ENCODE assay signal across 1 cellular context in genomic region chr22:46754826-46755225, GRCh38.
TF ChIP-seq lines count a peak whose summit lies in the region.

No MANE protein-coding gene starts in this region.

TF ChIP-seq in GM23338, 12 proteins besides CTCF, POLR2A, EP300 and RAD21:
- TF ChIP-seq STAT1 (IDR thresholded peaks at IDR 0.05; ENCODE audit: unreplicated experiment) (no peak), POLR2AphosphoS5 (IDR thresholded peaks at IDR 0.05; ENCODE audit: low read depth) (no peak), ZNF331 (CRISPR knock-in tag; IDR thresholded peaks at IDR 0.05; ENCODE audit: low read depth) (no peak), CREB1 (CRISPR knock-in tag; IDR thresholded peaks at IDR 0.05; ENCODE audit: low read depth) (no peak), EZH2 (IDR thresholded peaks at IDR 0.05; ENCODE audit: low read depth, unreplicated experiment) (no peak), NANOG (IDR thresholded peaks at IDR 0.05; ENCODE audit: borderline replicate concordance) (no peak), JUNB (IDR thresholded peaks at IDR 0.05; ENCODE audit: unreplicated experiment) (no peak), EZH2phosphoT487 (IDR thresholded peaks at IDR 0.05; ENCODE audit: unreplicated experiment) (no peak), ETS1 (IDR thresholded peaks at IDR 0.05) (no peak), ZNF114 (CRISPR knock-in tag; IDR thresholded peaks at IDR 0.05) (no peak)
- TF ChIP-seq, protein P1, sequence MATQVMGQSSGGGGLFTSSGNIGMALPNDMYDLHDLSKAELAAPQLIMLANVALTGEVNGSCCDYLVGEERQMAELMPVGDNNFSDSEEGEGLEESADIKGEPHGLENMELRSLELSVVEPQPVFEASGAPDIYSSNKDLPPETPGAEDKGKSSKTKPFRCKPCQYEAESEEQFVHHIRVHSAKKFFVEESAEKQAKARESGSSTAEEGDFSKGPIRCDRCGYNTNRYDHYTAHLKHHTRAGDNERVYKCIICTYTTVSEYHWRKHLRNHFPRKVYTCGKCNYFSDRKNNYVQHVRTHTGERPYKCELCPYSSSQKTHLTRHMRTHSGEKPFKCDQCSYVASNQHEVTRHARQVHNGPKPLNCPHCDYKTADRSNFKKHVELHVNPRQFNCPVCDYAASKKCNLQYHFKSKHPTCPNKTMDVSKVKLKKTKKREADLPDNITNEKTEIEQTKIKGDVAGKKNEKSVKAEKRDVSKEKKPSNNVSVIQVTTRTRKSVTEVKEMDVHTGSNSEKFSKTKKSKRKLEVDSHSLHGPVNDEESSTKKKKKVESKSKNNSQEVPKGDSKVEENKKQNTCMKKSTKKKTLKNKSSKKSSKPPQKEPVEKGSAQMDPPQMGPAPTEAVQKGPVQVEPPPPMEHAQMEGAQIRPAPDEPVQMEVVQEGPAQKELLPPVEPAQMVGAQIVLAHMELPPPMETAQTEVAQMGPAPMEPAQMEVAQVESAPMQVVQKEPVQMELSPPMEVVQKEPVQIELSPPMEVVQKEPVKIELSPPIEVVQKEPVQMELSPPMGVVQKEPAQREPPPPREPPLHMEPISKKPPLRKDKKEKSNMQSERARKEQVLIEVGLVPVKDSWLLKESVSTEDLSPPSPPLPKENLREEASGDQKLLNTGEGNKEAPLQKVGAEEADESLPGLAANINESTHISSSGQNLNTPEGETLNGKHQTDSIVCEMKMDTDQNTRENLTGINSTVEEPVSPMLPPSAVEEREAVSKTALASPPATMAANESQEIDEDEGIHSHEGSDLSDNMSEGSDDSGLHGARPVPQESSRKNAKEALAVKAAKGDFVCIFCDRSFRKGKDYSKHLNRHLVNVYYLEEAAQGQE (IDR thresholded peaks at IDR 0.05; ENCODE audit: unreplicated experiment): no peak
- TF ChIP-seq, protein P2, sequence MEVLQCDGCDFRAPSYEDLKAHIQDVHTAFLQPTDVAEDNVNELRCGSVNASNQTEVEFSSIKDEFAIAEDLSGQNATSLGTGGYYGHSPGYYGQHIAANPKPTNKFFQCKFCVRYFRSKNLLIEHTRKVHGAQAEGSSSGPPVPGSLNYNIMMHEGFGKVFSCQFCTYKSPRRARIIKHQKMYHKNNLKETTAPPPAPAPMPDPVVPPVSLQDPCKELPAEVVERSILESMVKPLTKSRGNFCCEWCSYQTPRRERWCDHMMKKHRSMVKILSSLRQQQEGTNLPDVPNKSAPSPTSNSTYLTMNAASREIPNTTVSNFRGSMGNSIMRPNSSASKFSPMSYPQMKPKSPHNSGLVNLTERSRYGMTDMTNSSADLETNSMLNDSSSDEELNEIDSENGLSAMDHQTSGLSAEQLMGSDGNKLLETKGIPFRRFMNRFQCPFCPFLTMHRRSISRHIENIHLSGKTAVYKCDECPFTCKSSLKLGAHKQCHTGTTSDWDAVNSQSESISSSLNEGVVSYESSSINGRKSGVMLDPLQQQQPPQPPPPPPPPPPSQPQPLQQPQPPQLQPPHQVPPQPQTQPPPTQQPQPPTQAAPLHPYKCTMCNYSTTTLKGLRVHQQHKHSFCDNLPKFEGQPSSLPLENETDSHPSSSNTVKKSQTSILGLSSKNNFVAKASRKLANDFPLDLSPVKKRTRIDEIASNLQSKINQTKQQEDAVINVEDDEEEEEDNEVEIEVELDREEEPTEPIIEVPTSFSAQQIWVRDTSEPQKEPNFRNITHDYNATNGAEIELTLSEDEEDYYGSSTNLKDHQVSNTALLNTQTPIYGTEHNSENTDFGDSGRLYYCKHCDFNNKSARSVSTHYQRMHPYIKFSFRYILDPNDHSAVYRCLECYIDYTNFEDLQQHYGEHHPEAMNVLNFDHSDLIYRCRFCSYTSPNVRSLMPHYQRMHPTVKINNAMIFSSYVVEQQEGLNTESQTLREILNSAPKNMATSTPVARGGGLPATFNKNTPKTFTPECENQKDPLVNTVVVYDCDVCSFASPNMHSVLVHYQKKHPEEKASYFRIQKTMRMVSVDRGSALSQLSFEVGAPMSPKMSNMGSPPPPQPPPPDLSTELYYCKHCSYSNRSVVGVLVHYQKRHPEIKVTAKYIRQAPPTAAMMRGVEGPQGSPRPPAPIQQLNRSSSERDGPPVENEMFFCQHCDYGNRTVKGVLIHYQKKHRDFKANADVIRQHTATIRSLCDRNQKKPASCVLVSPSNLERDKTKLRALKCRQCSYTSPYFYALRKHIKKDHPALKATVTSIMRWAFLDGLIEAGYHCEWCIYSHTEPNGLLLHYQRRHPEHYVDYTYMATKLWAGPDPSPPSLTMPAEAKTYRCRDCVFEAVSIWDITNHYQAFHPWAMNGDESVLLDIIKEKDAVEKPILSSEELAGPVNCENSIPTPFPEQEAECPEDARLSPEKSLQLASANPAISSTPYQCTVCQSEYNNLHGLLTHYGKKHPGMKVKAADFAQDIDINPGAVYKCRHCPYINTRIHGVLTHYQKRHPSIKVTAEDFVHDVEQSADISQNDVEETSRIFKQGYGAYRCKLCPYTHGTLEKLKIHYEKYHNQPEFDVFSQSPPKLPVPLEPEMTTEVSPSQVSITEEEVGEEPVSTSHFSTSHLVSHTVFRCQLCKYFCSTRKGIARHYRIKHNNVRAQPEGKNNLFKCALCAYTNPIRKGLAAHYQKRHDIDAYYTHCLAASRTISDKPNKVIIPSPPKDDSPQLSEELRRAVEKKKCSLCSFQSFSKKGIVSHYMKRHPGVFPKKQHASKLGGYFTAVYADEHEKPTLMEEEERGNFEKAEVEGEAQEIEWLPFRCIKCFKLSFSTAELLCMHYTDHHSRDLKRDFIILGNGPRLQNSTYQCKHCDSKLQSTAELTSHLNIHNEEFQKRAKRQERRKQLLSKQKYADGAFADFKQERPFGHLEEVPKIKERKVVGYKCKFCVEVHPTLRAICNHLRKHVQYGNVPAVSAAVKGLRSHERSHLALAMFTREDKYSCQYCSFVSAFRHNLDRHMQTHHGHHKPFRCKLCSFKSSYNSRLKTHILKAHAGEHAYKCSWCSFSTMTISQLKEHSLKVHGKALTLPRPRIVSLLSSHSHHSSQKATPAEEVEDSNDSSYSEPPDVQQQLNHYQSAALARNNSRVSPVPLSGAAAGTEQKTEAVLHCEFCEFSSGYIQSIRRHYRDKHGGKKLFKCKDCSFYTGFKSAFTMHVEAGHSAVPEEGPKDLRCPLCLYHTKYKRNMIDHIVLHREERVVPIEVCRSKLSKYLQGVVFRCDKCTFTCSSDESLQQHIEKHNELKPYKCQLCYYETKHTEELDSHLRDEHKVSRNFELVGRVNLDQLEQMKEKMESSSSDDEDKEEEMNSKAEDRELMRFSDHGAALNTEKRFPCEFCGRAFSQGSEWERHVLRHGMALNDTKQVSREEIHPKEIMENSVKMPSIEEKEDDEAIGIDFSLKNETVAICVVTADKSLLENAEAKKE (CRISPR knock-in tag; IDR thresholded peaks at IDR 0.05): no peak
